In the genomic region with DNA sequence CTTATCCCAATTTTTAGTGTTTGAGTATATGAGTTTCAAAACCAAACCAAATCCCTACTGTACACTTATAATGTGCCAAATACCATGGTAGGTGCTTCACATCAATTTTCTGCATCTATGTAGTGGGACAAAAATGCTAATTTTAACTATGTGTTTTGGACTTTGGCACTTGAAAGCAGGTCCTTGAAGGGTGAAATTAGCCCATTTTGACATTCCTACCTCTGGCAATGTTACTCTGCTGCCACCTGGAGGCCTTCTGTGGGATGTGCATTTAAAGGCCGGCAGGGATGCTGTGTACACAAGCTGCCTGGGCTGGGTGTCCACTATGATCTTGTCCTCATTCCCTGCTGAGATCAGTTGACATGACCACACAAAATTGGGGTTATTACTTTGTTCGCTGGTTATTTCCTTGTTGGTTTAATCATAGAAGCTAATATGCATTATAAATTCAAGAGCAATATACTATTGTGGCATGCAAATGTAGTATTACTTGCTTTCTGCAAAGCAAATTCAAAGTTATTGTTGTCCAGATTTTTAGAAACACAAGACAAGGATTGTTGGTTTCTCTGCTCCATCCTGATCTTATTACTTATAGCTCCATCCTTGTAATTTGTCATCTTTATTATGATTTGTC, we compare ENCODE assay signal across 7 cellular contexts.
DNase-seq lines count a peak whose midpoint lies in the region; ATAC-seq and TF ChIP-seq lines count a peak whose summit lies in the region.

No MANE protein-coding gene starts in this region.

- TF ChIP-seq CTCF in GM12865 (IDR thresholded peaks at IDR 0.05; ENCODE audit: insufficient read depth, low read depth, low read length, missing control alignments) (peak; percentile 96), epithelial cell of esophagus (IDR thresholded peaks at IDR 0.05; ENCODE audit: insufficient read depth, low read depth, low read length, missing control alignments) (peak; percentile 99)

- H3K27me3 ChIP-seq in naive thymus-derived CD4-positive, alpha-beta T cell (ENCODE audit: control insufficient read depth in 2 of 2, insufficient read depth in 2 of 2, low read length in 2 of 2), result no peaks in the 10 kb centered on the region

- ATAC-seq in HG03135 (IDR thresholded peaks at IDR 0.05; ENCODE audit: unreplicated experiment), result peak; percentile 58
- peak; percentile 83 for ATAC-seq in naive thymus-derived CD4-positive, alpha-beta T cell

- DNase-seq in GM12865 (ENCODE audit: low read depth), result peak; percentile 88
- DNase-seq in NOMO-1 (lab: John Stamatoyannopoulos, UW; ENCODE audit: unreplicated experiment in 2 of 2), result peak; percentile 58 to 70
- peak; percentile 21 for DNase-seq in activated CD8-positive, alpha-beta memory T cell treated with anti-CD3 and anti-CD28 coated beads, Interleukin-2, amount 50 U/mL, for 24 hours (ENCODE audit: extremely low read depth)
- peak; percentile 80 for DNase-seq in epithelial cell of esophagus (ENCODE audit: low read depth)
- peak in 8 of 9 donors; percentile 37 to 62 (median 46) for DNase-seq in naive thymus-derived CD4-positive, alpha-beta T cell
- peak; percentile 32 for DNase-seq in stimulated activated naive CD4-positive, alpha-beta T cell treated with Interleukin-2 at 50 U/mL for 16 hours (lab: John Stamatoyannopoulos, UW)

- intact Hi-C loops in naive thymus-derived CD4-positive, alpha-beta T cell (cut with micrococcal nuclease), result loop anchor here (1.0 to 10.0 kb wide), 3 partner anchors 202 to 852 kb away; partner anchors contain the start of gene ENC1 (in 1 of the 2)

- peaks cover 0 to 8% (median 3%) of the 10 kb centered on the region in 7 donors for H3K4me1 Mint-ChIP-seq in naive thymus-derived CD4-positive, alpha-beta T cell

- no peaks in the 10 kb centered on the region for H3K9me3 Mint-ChIP-seq in naive thymus-derived CD4-positive, alpha-beta T cell

- H3K27ac ChIP-seq in naive thymus-derived CD4-positive, alpha-beta T cell (ENCODE audit: low read depth, low read length), result no peak overlapping the region

- H3K9me3 ChIP-seq in naive thymus-derived CD4-positive, alpha-beta T cell (ENCODE audit: control insufficient read depth in 2 of 3, low read length in 3 of 3), result no peaks in the 10 kb centered on the region

- CTCF ChIA-PET in naive thymus-derived CD4-positive, alpha-beta T cell (lab: Charles Lee), result interaction anchor here (0.7 to 5.1 kb wide), 7 partner anchors 9 to 273 kb away, joined by 3 to 44 read pairs (median 3); no protein-coding TSS in a partner anchor

- POLR2A ChIA-PET in naive thymus-derived CD4-positive, alpha-beta T cell (lab: Charles Lee), result no interaction called here

- peaks cover 10 to 42% (median 31%) of the 10 kb centered on the region in 5 donors for H3K27me3 Mint-ChIP-seq in naive thymus-derived CD4-positive, alpha-beta T cell

- no peak overlapping the region for H3K4me3 Mint-ChIP-seq in naive thymus-derived CD4-positive, alpha-beta T cell

- no peaks in the 10 kb centered on the region for H3K4me1 ChIP-seq in naive thymus-derived CD4-positive, alpha-beta T cell (ENCODE audit: control insufficient read depth in 2 of 2, insufficient read depth in 2 of 2, low read length in 2 of 2)

- no peak overlapping the region for H3K27ac Mint-ChIP-seq in naive thymus-derived CD4-positive, alpha-beta T cell

- H3K36me3 ChIP-seq in naive thymus-derived CD4-positive, alpha-beta T cell (ENCODE audit: control insufficient read depth in 2 of 3, insufficient read depth in 3 of 3, low read length in 3 of 3), result no peaks in the 10 kb centered on the region

- H3K36me3 Mint-ChIP-seq in naive thymus-derived CD4-positive, alpha-beta T cell, result no peaks in the 10 kb centered on the region

- no peak overlapping the region for H3K4me3 ChIP-seq in GM12865 (ENCODE audit: low read depth, low read length)
- no peak overlapping the region for H3K4me3 ChIP-seq in epithelial cell of esophagus (ENCODE audit: low read length)
- H3K4me3 ChIP-seq in naive thymus-derived CD4-positive, alpha-beta T cell (ENCODE audit: low read length), result no peak overlapping the region

Comparison
In these comparisons a context has a peak if more than half of its experiments do, and no peak if none do; other contexts are left out.
1. DNase-seq: peak in every context shown above with its lines; median percentile 88 in GM12865; 80 in epithelial cell of esophagus; 64 in NOMO-1; 46 in naive thymus-derived CD4-positive, alpha-beta T cell; 32 in stimulated activated naive CD4-positive, alpha-beta T cell treated with Interleukin-2 at 50 U/mL for 16 hours; 21 in activated CD8-positive, alpha-beta memory T cell treated with anti-CD3 and anti-CD28 coated beads, Interleukin-2, amount 50 U/mL, for 24 hours.